ENCODE assay signal across 9 cellular contexts in genomic region chr4:1082215-1083182, GRCh38. TPM values are rescaled to one million over a fixed set of nuclear protein-coding genes. Genes with fewer than 3 reads are reported as not detected.
DNase-seq lines count a peak whose midpoint lies in the region; ATAC-seq and TF ChIP-seq lines count a peak whose summit lies in the region.
"Had no signal": no experiment of that assay in that cellular context is flagged by ENCODE, and none has a peak within 500 bp of the region (broad histone marks: within the 10 kb centered on the region; RNA-seq: fewer than 3 reads in every experiment).

No MANE protein-coding gene starts in this region.

- ATAC-seq in SK-N-SH treated with all-trans-retinoic acid at 6 μM for 48 hours = peak; percentile 85
- peak; percentile 91 to 96 for ATAC-seq in left cardiac atrium
- peak; percentile 87 to 92 for ATAC-seq in stimulated activated naive B cell treated with anti-CD40 and anti-IgM and Interleukin-4, amounts not matched to agents 10 μg/mL and 1 μg/mL and 100 μg/mL, for 72 hours (replicated peaks)

- peak overlapping the region in 1 of 2 donors; percentile 39 for H3K4me3 Mint-ChIP-seq in stimulated activated naive B cell treated with anti-CD40 and anti-IgM and Interleukin-4, amounts not matched to agents 10 μg/mL and 1 μg/mL and 100 μg/mL, for 72 hours

- H3K4me1 ChIP-seq in uterus = no peaks in the 10 kb centered on the region

- TF ChIP-seq POLR2A in uterus (IDR thresholded peaks at IDR 0.05) = no peak

- H3K36me3 Mint-ChIP-seq in stimulated activated naive B cell treated with anti-CD40 and anti-IgM and Interleukin-4, amounts not matched to agents 10 μg/mL and 1 μg/mL and 100 μg/mL, for 72 hours = peaks cover 0 to 3% of the 10 kb centered on the region in 2 donors

- no peaks in the 10 kb centered on the region for H3K27me3 ChIP-seq in uterus

- no peak for TF ChIP-seq CTCF in uterus (IDR thresholded peaks at IDR 0.05)

- H3K9me3 Mint-ChIP-seq in stimulated activated naive B cell treated with anti-CD40 and anti-IgM and Interleukin-4, amounts not matched to agents 10 μg/mL and 1 μg/mL and 100 μg/mL, for 72 hours = peaks cover 2 to 5% of the 10 kb centered on the region in 2 donors

- H3K27ac Mint-ChIP-seq in stimulated activated naive B cell treated with anti-CD40 and anti-IgM and Interleukin-4, amounts not matched to agents 10 μg/mL and 1 μg/mL and 100 μg/mL, for 72 hours = peak overlapping the region; percentile 33

- H3K9me3 ChIP-seq in uterus = no peaks in the 10 kb centered on the region

- intact Hi-C loops in left cardiac atrium (cut with DNase I) (no loop called here), uterus (cut with DNase I; ENCODE audit: low total_unique reads) (no loop called here)

- peaks cover 32 to 40% of the 10 kb centered on the region in 2 donors for H3K27me3 Mint-ChIP-seq in stimulated activated naive B cell treated with anti-CD40 and anti-IgM and Interleukin-4, amounts not matched to agents 10 μg/mL and 1 μg/mL and 100 μg/mL, for 72 hours

- H3K4me3 ChIP-seq in uterus = no peak overlapping the region

- no peak overlapping the region for H3K27ac ChIP-seq in uterus
- H3K27ac ChIP-seq: 22Rv1 had no signal

- H3K4me1 Mint-ChIP-seq in stimulated activated naive B cell treated with anti-CD40 and anti-IgM and Interleukin-4, amounts not matched to agents 10 μg/mL and 1 μg/mL and 100 μg/mL, for 72 hours = peaks cover 13 to 22% of the 10 kb centered on the region in 2 donors

- no peaks in the 10 kb centered on the region for H3K36me3 ChIP-seq in uterus

- DNase-seq in DMS 273 (lab: John Stamatoyannopoulos, UW; ENCODE audit: unreplicated experiment) = peak; percentile 41
- DNase-seq in DMS 273 treated with DMSO at 0.1 percent for 48 hours (lab: John Stamatoyannopoulos, UW) = no peak
- DNase-seq in left cardiac atrium = peak; percentile 71
- peak; percentile 23 for DNase-seq in stimulated activated naive B cell treated with anti-CD40 and anti-IgM and Interleukin-4, amounts not matched to agents 10 μg/mL and 1 μg/mL and 100 μg/mL, for 72 hours
- DNase-seq in central memory CD4-positive, alpha-beta T cell = no peak
- no peak for DNase-seq in uterus
- DNase-seq in stimulated activated CD4-positive, alpha-beta T cell treated with anti-CD3 and anti-CD28 coated beads, Interleukin-12 subunit alpha, Interleukin-12 subunit beta, amount 100 ng/mL, for 4 hours = no peak

TF ChIP-seq in SK-N-SH treated with all-trans-retinoic acid at 6 μM for 48 hours, 23 proteins besides CTCF, POLR2A, EP300 and RAD21:
- TF ChIP-seq POU6F1 (CRISPR knock-in tag; IDR thresholded peaks at IDR 0.05; ENCODE audit: borderline replicate concordance, low read depth) = no peak
- 0 out of 2 replicates have a peak, but pooled peaks have one; percentile 13 for TF ChIP-seq ZFP3 (CRISPR knock-in tag; IDR thresholded peaks at IDR 0.05)

RNA-seq across cellular contexts. Expression of gene RNF212, which starts 30.9 kb away (rescaled TPM):
- total RNA-seq in left cardiac atrium (1 to 10 TPM; 1.7 TPM), uterus (10 to 100 TPM in 1 of 4 donors, 1 to 10 TPM in 2, under 1 TPM in 1; 0.77 to 13.5 (median 5.2) TPM)

Comparison
In these comparisons a context has a peak if more than half of its experiments do, and no peak if none do; other contexts are left out.
1. DNase-seq: peak in DMS 273 (single experiment), left cardiac atrium (single experiment) and stimulated activated naive B cell treated with anti-CD40 and anti-IgM and Interleukin-4, amounts not matched to agents 10 μg/mL and 1 μg/mL and 100 μg/mL, for 72 hours (single experiment); none in DMS 273 treated with DMSO at 0.1 percent for 48 hours (single experiment), central memory CD4-positive, alpha-beta T cell (single experiment), uterus (0 of 2) and stimulated activated CD4-positive, alpha-beta T cell treated with anti-CD3 and anti-CD28 coated beads, Interleukin-12 subunit alpha, Interleukin-12 subunit beta, amount 100 ng/mL, for 4 hours (single experiment).
2. Peak in every context shown above with its lines, with median percentiles within 50 percentile points of each other: ATAC-seq.